26 cellular contexts compared by ENCODE assay signal in genomic region chr21:38474796-38475195, GRCh38. TPM values are rescaled to one million over a fixed set of nuclear protein-coding genes. Genes with fewer than 3 reads are reported as not detected.
"Had no signal": no experiment of that assay in that cellular context is flagged by ENCODE, and none has a peak within 500 bp of the region (broad histone marks: within the 10 kb centered on the region; RNA-seq: fewer than 3 reads in every experiment).

No MANE protein-coding gene starts in this region.

- H3K27ac ChIP-seq: colonic mucosa, epithelial cell of prostate, ovary, psoas muscle had no signal

- H3K4me3 ChIP-seq: breast epithelium, colonic mucosa, dorsolateral prefrontal cortex, ovary, psoas muscle, right atrium auricular region, smooth muscle cell, upper lobe of right lung had no signal

- H3K9me3 ChIP-seq: breast epithelium, colonic mucosa, neutrophil, ovary, psoas muscle, right atrium auricular region, upper lobe of right lung had no signal

- FAIRE-seq: islet of Langerhans had no signal

- H3K36me3 ChIP-seq: breast epithelium, colonic mucosa, neutrophil, ovary, right atrium auricular region, upper lobe of right lung had no signal

- DNase-seq: activated B cell treated with CpG ODN at 0.5 μM for 24 hours; activated CD4-positive, alpha-beta T cell treated with anti-CD3 and anti-CD28 coated beads for 36 hours; activated CD4-positive, alpha-beta T cell treated with anti-CD3 and anti-CD28 coated beads, Interleukin-2, amount 50 U/mL, for 48 hours; activated CD8-positive, alpha-beta memory T cell treated with anti-CD3 and anti-CD28 coated beads, Interleukin-2, amount 50 U/mL, for 48 hours; activated naive CD4-positive, alpha-beta T cell treated with Interleukin-2 at 50 U/mL for 16 hours; activated naive CD8-positive, alpha-beta T cell treated with anti-CD3 and anti-CD28 coated beads for 36 hours; activated T-cell treated with anti-CD3 and anti-CD28 coated beads, Interleukin-2, amount 50 U/mL, for 48 hours; colonic mucosa; dorsolateral prefrontal cortex; glutamatergic neuron; ovary; psoas muscle; stimulated activated CD4-positive, alpha-beta T cell treated with anti-CD3 and anti-CD28 coated beads, Interleukin-15, amount 100 ng/mL, for 24 hours; stimulated activated CD8-positive, alpha-beta memory T cell treated with anti-CD3 and anti-CD28 coated beads, Interleukin-4, amount 100 ng/mL, for 48 hours; stimulated activated naive B cell treated with anti-CD40 and anti-IgM and Interleukin-4, amounts not matched to agents 10 μg/mL and 1 μg/mL and 100 μg/mL, for 72 hours; T-helper 9 cell; upper lobe of right lung had no signal

- H3K27me3 ChIP-seq: colonic mucosa, neutrophil, ovary, right atrium auricular region had no signal

- ATAC-seq: activated CD4-positive, alpha-beta T cell treated with anti-CD3 and anti-CD28 coated beads for 36 hours; stimulated activated naive B cell treated with anti-CD40 and anti-IgM and Interleukin-4, amounts not matched to agents 10 μg/mL and 1 μg/mL and 100 μg/mL, for 72 hours; upper lobe of right lung had no signal

- H3K4me2 ChIP-seq: smooth muscle cell had no signal

- H3K4me1 ChIP-seq: breast epithelium, colonic mucosa, psoas muscle had no signal

RNA-seq across cellular contexts. Expression of gene ERG, which starts 23.5 kb away (rescaled TPM):
- total RNA-seq: activated B cell treated with CpG ODN at 0.5 μM for 24 hours; activated CD8-positive, alpha-beta memory T cell treated with anti-CD3 and anti-CD28 coated beads for 36 hours; activated naive CD8-positive, alpha-beta T cell treated with anti-CD3 and anti-CD28 coated beads for 36 hours; fibroblast of villous mesenchyme; T-helper 1 cell treated with Interleukin-12 subunit alpha and Interleukin-12 subunit beta and Interleukin-4 antibody, amounts not matched to agents 30 ng/mL and 1 ng/mL, for 36 hours had no signal
